In genomic region chr19:23071087-23071511, GRCh38 we compare ENCODE assay signal across 8 cellular contexts. TPM values are rescaled to one million over a fixed set of nuclear protein-coding genes. Genes with fewer than 3 reads are reported as not detected.
DNase-seq lines count a peak whose midpoint lies in the region; ATAC-seq, FAIRE-seq and TF ChIP-seq lines count a peak whose summit lies in the region.

No MANE protein-coding gene starts in this region.

- no peaks in the 10 kb centered on the region for H3K9me3 ChIP-seq in ovary

- TF ChIP-seq EP300 in ovary (IDR thresholded peaks at IDR 0.05), result no peak

- peak; percentile 100 for FAIRE-seq in HTR-8/SVneo (lab: Jason Lieb, UNC)

- TF ChIP-seq POLR2A in ovary (IDR thresholded peaks at IDR 0.05), result no peak

- no peaks in the 10 kb centered on the region for H3K36me3 ChIP-seq in ovary

- H3K27me3 ChIP-seq in ovary, result no peaks in the 10 kb centered on the region

- ATAC-seq in HG03280 (IDR thresholded peaks at IDR 0.05; ENCODE audit: unreplicated experiment) (no peak), HG02759 (IDR thresholded peaks at IDR 0.05; ENCODE audit: unreplicated experiment) (no peak), HG02610 (IDR thresholded peaks at IDR 0.05; ENCODE audit: unreplicated experiment) (no peak)

- peaks cover 3% of the 10 kb centered on the region for H3K4me1 ChIP-seq in ovary (ENCODE audit: insufficient read depth)

- TF ChIP-seq CTCF in epithelial cell of proximal tubule (conservative IDR thresholded peaks at IDR 0.05; ENCODE audit: low read depth, low read length), result no peak
- TF ChIP-seq CTCF in ovary (IDR thresholded peaks at IDR 0.05), result no peak

- DNase-seq in Ammon's horn (ENCODE audit: low spot score) (peak; percentile 4), HTR-8/SVneo (ENCODE audit: insufficient read length, low spot score) (no peak), epithelial cell of proximal tubule (ENCODE audit: low read depth) (no peak), ovary (peak; percentile 12 to 42 (median 36)), kidney glomerular epithelial cell (lab: John Stamatoyannopoulos, UW) (no peak)

- intact Hi-C loops in ovary (cut with DNase I), result no loop called here

- 0 to 1% (median 0%) methylated on average over 17 to 34 of the region's 34 CpGs for WGBS in ovary, 3 donors

- H3K4me3 ChIP-seq in epithelial cell of proximal tubule (ENCODE audit: low read depth, low read length) (peak overlapping the region; percentile 27), ovary (peak overlapping the region; percentile 27)

- H3K27ac ChIP-seq in ovary, result peak overlapping the region; percentile 23 to 25

RNA-seq across cellular contexts. Expression of gene ZNF730, which starts 45.7 kb away (rescaled TPM):
- total RNA-seq in epithelial cell of proximal tubule, result 4.5 and 6.4 TPM in 2 replicates
- total RNA-seq in ovary, result 1 to 10 TPM in 4 of 7 donors, under 1 TPM in 3; 0.57 to 4.5 (median 1.5) TPM
- polyA plus RNA-seq in ovary, result under 1 TPM; 0.54 to 0.85 TPM

Comparison
In these comparisons a context has a peak if more than half of its experiments do, and no peak if none do; other contexts are left out.
1. DNase-seq: peak in Ammon's horn (single experiment) and ovary (5 of 5); none in HTR-8/SVneo (single experiment), epithelial cell of proximal tubule (single experiment) and kidney glomerular epithelial cell (single experiment).